24 cellular contexts compared by ENCODE assay signal in the genomic region with DNA sequence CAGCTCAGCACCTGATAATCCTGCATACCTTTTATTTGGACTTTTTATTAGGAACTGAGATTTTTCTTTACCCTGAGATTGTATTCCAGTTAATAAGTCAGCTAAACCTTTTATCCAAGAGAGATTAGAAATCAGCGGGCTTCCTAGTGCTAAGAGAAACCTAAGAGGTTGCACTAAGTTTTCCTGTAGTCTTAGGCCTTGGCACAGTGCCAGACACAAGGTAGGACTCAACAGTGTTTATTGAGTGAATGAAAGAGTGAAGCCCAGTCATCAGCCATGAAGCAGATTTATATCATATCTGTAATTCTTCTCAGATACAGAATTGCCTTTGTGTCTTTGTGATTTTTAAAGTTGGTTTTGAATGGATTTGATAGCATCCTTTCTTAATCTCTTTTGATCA. TPM values are rescaled to one million over a fixed set of nuclear protein-coding genes. Genes with fewer than 3 reads are reported as not detected.
"Had no signal": no experiment of that assay in that cellular context is flagged by ENCODE, and none has a peak within 500 bp of the region (broad histone marks: within the 10 kb centered on the region; RNA-seq: fewer than 3 reads in every experiment).

No MANE protein-coding gene starts in this region.

- H3K4me3 ChIP-seq: colonic mucosa, esophagus squamous epithelium, transverse colon, vagina had no signal

- H3K9me3 ChIP-seq: colonic mucosa, esophagus squamous epithelium, transverse colon, vagina had no signal

- DNase-seq: activated CD4-positive, alpha-beta T cell treated with anti-CD3 and anti-CD28 coated beads for 1 hour; activated CD8-positive, alpha-beta memory T cell treated with anti-CD3 and anti-CD28 coated beads, Interleukin-2, amount 50 U/mL, for 4 hours; activated CD8-positive, alpha-beta T cell treated with anti-CD3 and anti-CD28 coated beads, Interleukin-2, amount 10 ng/mL, durations not matched to agents 7 days and 5 days; activated effector memory CD4-positive, alpha-beta T cell treated with anti-CD3 and anti-CD28 coated beads, Interleukin-2, amount 50 U/mL, for 16 hours; activated T-cell treated with anti-CD3 and anti-CD28 coated beads, Interleukin-2, amount 50 U/mL, for 48 hours; caudate nucleus; colonic mucosa; effector CD4-positive, alpha-beta T cell; esophagus squamous epithelium; hippocampal formation; midbrain; right cardiac atrium; small intestine; stimulated activated CD4-positive, alpha-beta T cell treated with anti-CD3 and anti-CD28 coated beads, Interleukin-4, amount 100 ng/mL, for 24 hours; stimulated activated naive CD4-positive, alpha-beta T cell treated with Interleukin-2 at 50 U/mL for 16 hours; substantia nigra; transverse colon had no signal

- H3K27ac ChIP-seq: colonic mucosa, esophagus squamous epithelium, transverse colon, vagina had no signal

- H3K36me3 ChIP-seq: colonic mucosa, esophagus squamous epithelium, transverse colon, vagina had no signal

- ATAC-seq: activated CD8-positive, alpha-beta T cell treated with anti-CD3 and anti-CD28 coated beads, Interleukin-2, amount 10 ng/mL, durations not matched to agents 7 days and 5 days; activated naive CD4-positive, alpha-beta T cell treated with anti-CD3 and anti-CD28 coated beads, Interleukin-2, amount 50 U/mL, for 72 hours; left lobe of liver; right cardiac atrium had no signal

RNA-seq across cellular contexts. Expression of gene OTX1, which starts 13.6 kb away (rescaled TPM):
- total RNA-seq: activated CD8-positive, alpha-beta T cell treated with anti-CD3 and anti-CD28 coated beads, Interleukin-2, amount 10 ng/mL, durations not matched to agents 7 days and 5 days; activated naive CD4-positive, alpha-beta T cell treated with anti-CD3 and anti-CD28 coated beads, Interleukin-2, amount 50 U/mL, for 72 hours; colonic mucosa; fibroblast of villous mesenchyme; glomerular endothelial cell; left lobe of liver; lung microvascular endothelial cell; right cardiac atrium; transverse colon; vagina had no signal
- polyA plus RNA-seq: neural cell, right cardiac atrium, small intestine had no signal
